1 cellular context compared by ENCODE assay signal in genomic region chr1:226117330-226117729, GRCh38.
TF ChIP-seq lines count a peak whose summit lies in the region.

No MANE protein-coding gene starts in this region.

TF ChIP-seq in WTC11, 78 proteins besides CTCF, POLR2A, EP300 and RAD21 (continued from another document):
- TF ChIP-seq, protein P1, sequence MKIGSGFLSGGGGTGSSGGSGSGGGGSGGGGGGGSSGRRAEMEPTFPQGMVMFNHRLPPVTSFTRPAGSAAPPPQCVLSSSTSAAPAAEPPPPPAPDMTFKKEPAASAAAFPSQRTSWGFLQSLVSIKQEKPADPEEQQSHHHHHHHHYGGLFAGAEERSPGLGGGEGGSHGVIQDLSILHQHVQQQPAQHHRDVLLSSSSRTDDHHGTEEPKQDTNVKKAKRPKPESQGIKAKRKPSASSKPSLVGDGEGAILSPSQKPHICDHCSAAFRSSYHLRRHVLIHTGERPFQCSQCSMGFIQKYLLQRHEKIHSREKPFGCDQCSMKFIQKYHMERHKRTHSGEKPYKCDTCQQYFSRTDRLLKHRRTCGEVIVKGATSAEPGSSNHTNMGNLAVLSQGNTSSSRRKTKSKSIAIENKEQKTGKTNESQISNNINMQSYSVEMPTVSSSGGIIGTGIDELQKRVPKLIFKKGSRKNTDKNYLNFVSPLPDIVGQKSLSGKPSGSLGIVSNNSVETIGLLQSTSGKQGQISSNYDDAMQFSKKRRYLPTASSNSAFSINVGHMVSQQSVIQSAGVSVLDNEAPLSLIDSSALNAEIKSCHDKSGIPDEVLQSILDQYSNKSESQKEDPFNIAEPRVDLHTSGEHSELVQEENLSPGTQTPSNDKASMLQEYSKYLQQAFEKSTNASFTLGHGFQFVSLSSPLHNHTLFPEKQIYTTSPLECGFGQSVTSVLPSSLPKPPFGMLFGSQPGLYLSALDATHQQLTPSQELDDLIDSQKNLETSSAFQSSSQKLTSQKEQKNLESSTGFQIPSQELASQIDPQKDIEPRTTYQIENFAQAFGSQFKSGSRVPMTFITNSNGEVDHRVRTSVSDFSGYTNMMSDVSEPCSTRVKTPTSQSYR (CRISPR knock-in tag; IDR thresholded peaks at IDR 0.05): no peak
- TF ChIP-seq TEAD4 (CRISPR knock-in tag; IDR thresholded peaks at IDR 0.05) (no peak), CREB1 (CRISPR knock-in tag; IDR thresholded peaks at IDR 0.05) (no peak), ATF3 (CRISPR knock-in tag; conservative IDR thresholded peaks at IDR 0.05) (no peak), ZNF121 (CRISPR knock-in tag; IDR thresholded peaks at IDR 0.05) (no peak), STAT6 (CRISPR knock-in tag; conservative IDR thresholded peaks at IDR 0.05; ENCODE audit: low read depth) (no peak), NFE2L1 (CRISPR knock-in tag; IDR thresholded peaks at IDR 0.05) (no peak), FOXP4 (CRISPR knock-in tag; IDR thresholded peaks at IDR 0.05) (no peak), ZMAT4 (CRISPR knock-in tag; IDR thresholded peaks at IDR 0.05) (no peak), MLX (CRISPR knock-in tag; IDR thresholded peaks at IDR 0.05) (no peak)
- TF ChIP-seq, protein P2, sequence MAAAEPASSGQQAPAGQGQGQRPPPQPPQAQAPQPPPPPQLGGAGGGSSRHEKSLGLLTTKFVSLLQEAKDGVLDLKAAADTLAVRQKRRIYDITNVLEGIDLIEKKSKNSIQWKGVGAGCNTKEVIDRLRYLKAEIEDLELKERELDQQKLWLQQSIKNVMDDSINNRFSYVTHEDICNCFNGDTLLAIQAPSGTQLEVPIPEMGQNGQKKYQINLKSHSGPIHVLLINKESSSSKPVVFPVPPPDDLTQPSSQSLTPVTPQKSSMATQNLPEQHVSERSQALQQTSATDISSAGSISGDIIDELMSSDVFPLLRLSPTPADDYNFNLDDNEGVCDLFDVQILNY (CRISPR knock-in tag; IDR thresholded peaks at IDR 0.05): no peak
